ENCODE assay signal across 9 cellular contexts in the genomic region with DNA sequence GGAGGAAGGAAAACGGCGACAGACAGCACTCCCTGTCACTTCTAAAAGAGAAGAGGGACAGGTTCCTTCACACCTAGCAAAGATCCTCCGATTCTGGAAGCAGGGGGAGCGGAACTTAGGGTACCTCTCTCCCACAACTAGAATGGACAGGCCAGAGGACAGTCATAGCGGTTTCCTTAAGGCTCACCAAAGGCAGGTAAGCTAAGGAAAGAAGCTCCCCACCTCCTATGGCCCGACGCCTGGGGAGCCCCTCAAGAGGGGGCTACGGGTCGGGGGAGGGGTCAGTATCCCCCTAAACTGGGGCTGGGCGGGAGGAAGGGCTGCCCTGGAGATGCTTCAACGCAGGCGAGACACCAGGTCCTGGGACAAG. TPM values are rescaled to one million over a fixed set of nuclear protein-coding genes. Genes with fewer than 3 reads are reported as not detected.
DNase-seq lines count a peak whose midpoint lies in the region; ATAC-seq and TF ChIP-seq lines count a peak whose summit lies in the region.
"Had no signal": no experiment of that assay in that cellular context is flagged by ENCODE, and none has a peak within 500 bp of the region (broad histone marks: within the 10 kb centered on the region; RNA-seq: fewer than 3 reads in every experiment).

No MANE protein-coding gene starts in this region.

- intact Hi-C loops in gastrocnemius medialis (cut with DNase I; ENCODE audit: low total_unique reads): loop anchor here (2.0 kb wide), 1 partner anchor 188 kb away; a partner anchor contains a TSS

- H3K9me3 ChIP-seq in SJSA1 (replicated peaks) (0 out of 2 replicates have a peak, but pooled peaks cover 2% of the 10 kb centered on the region), gastrocnemius medialis (no peaks in the 10 kb centered on the region)

- in situ Hi-C loops in gastrocnemius medialis (cut with MboI; ENCODE audit: low sequenced_read_pairs in 4 of 4): no loop called here
- in situ Hi-C loops in ACHN (cut with HindIII; ENCODE audit: low pct_ligation_motif_present, low pct_unique_long_range_greater_than_20kb, low sequenced_read_pairs): no loop called here

- ATAC-seq in GM21381 (IDR thresholded peaks at IDR 0.05; ENCODE audit: unreplicated experiment) (peak; percentile 5), gastrocnemius medialis (peak; percentile 5 to 23)

- H3K27ac ChIP-seq in SJSA1 (peak overlapping the region; percentile 37), gastrocnemius medialis (peak overlapping the region; percentile 85 to 94 (median 91))

- no peak for TF ChIP-seq POLR2A in gastrocnemius medialis (IDR thresholded peaks at IDR 0.05)

- DNase-seq in SJSA1 (ENCODE audit: low read depth in 1 of 2, low spot score in 2 of 2) (no peak), fibroblast of villous mesenchyme (ENCODE audit: low read depth) (no peak), gastrocnemius medialis (no peak), ACHN (no peak), activated gamma-delta T cell treated with Interleukin-2 at 50 U/mL for 16 hours (no peak), cortex of kidney (lab: John Stamatoyannopoulos, UW) (no peak)
- DNase-seq in stimulated activated CD4-positive, alpha-beta T cell treated with anti-CD3 and anti-CD28 coated beads, Interleukin-4, amount 100 ng/mL, for 1 hour: no peak

- H3K36me3 ChIP-seq in SJSA1 (peaks cover 31% of the 10 kb centered on the region), gastrocnemius medialis (no peaks in the 10 kb centered on the region)

- H3K27me3 ChIP-seq in SJSA1 (replicated peaks) (no peaks in the 10 kb centered on the region), gastrocnemius medialis (no peaks in the 10 kb centered on the region)

- TF ChIP-seq CTCF in fibroblast of villous mesenchyme (IDR thresholded peaks at IDR 0.05; ENCODE audit: insufficient read depth, low read depth, low read length) (no peak), gastrocnemius medialis (IDR thresholded peaks at IDR 0.05 in 4 of 5, conservative IDR thresholded peaks at IDR 0.05 in 1 of 5) (no peak)

- H3K4me3 ChIP-seq in SJSA1 (peak overlapping the region; percentile 64), fibroblast of villous mesenchyme (ENCODE audit: low read depth, low read length) (peak overlapping the region; percentile 96), gastrocnemius medialis (peak overlapping the region; percentile 84 to 93 (median 86))

- H3K4me1 ChIP-seq in SJSA1 (replicated peaks): peaks cover 14% of the 10 kb centered on the region
- peaks cover 23 to 25% of the 10 kb centered on the region in 2 donors for H3K4me1 ChIP-seq in gastrocnemius medialis

RNA-seq across cellular contexts. Expression of a gene that starts 0.3 kb away (rescaled TPM):
- total RNA-seq in SJSA1 (2014; rRNA removed; shearing (Covaris generic)): 50.7 and 108 TPM in 2 replicates
- total RNA-seq in fibroblast of villous mesenchyme: 68.0 and 83.3 TPM in 2 replicates
- total RNA-seq in gastrocnemius medialis: 10 to 100 TPM; 33.0 to 42.5 (median 37.6) TPM

RNA-seq across cellular contexts. Expression of a gene that starts 26.4 kb away (rescaled TPM):
- total RNA-seq in SJSA1 (2014; rRNA removed; shearing (Covaris generic)): not detected in 2 replicates
- total RNA-seq in fibroblast of villous mesenchyme (under 0.01 TPM in 1 of 2 replicates, not detected in the other), gastrocnemius medialis (not detected)

RNA-seq across cellular contexts. Expression of a gene that starts 30.8 kb away (rescaled TPM):
- not detected in 2 replicates for total RNA-seq in SJSA1 (2014; rRNA removed; shearing (Covaris generic))
- total RNA-seq in fibroblast of villous mesenchyme: not detected in 2 replicates
- total RNA-seq in gastrocnemius medialis: not detected
- total RNA-seq: RPMI7951 had no signal

RNA-seq across cellular contexts. Expression of a gene that starts 31.9 kb away (rescaled TPM):
- total RNA-seq in SJSA1 (2014; rRNA removed; shearing (Covaris generic)): not detected in 2 replicates
- not detected in 2 replicates for total RNA-seq in fibroblast of villous mesenchyme
- total RNA-seq in gastrocnemius medialis: not detected
- total RNA-seq: RPMI7951 had no signal

RNA-seq across cellular contexts. Expression of a gene that starts 33.3 kb away (rescaled TPM):
- total RNA-seq in SJSA1 (2014; rRNA removed; shearing (Covaris generic)): 7.5 and 12.8 TPM in 2 replicates
- total RNA-seq in fibroblast of villous mesenchyme (10.6 and 13.0 TPM in 2 replicates), gastrocnemius medialis (10 to 100 TPM in 1 of 4 donors, 1 to 10 TPM in 3; 1.8 to 15.0 (median 6.3) TPM)
